9 cellular contexts compared by ENCODE assay signal in the genomic region with DNA sequence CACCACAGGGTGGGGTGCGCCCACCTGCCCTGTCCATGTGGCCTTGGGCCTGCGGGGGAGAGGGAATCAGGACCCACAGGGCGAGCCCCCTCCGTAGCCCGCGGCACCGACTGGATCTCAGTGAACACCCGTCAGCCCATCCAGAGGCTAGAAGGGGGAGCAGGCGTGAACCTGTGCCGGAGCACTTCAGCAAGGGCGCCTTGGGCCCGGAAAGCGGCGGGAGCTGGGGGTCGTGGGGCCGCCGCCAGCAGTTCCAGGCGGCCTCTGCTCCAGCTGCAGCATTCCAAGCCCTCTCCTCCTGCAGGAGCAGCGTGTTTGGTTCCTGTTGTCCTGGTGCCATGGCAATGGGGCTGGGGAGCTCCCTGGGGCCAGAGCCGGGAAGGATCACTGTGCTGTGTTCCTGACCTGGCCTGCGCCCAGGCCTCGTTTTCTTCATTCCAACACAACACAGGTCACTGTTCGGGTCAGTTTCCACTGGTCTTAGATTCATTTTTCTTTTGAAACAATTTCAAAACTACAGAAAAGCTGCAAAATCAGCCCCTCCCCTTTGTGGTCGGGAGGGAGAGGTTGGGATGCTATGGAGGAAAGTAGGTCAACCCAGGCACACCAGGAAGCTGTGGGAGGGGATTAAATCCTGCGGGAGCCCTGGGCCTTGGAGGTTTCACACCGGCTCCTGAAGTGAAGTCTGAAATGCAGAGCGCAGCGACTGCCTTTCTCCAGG. TPM values are rescaled to one million over a fixed set of nuclear protein-coding genes. Genes with fewer than 3 reads are reported as not detected.
DNase-seq lines count a peak whose midpoint lies in the region; ATAC-seq, FAIRE-seq and TF ChIP-seq lines count a peak whose summit lies in the region.
"Had no signal": no experiment of that assay in that cellular context is flagged by ENCODE, and none has a peak within 500 bp of the region (broad histone marks: within the 10 kb centered on the region; RNA-seq: fewer than 3 reads in every experiment).

No MANE protein-coding gene starts in this region.

- H3K36me3 ChIP-seq in testis (ENCODE audit: low read depth, missing control alignments), result no peaks in the 10 kb centered on the region

- intact Hi-C loops in testis (cut with DNase I; ENCODE audit: low total_unique reads), result no loop called here

- H3K9me3 ChIP-seq in testis, result no peaks in the 10 kb centered on the region

- no peak for ATAC-seq in GM21423 (IDR thresholded peaks at IDR 0.05; ENCODE audit: unreplicated experiment)
- no peak for ATAC-seq in HG02588 (IDR thresholded peaks at IDR 0.05; ENCODE audit: unreplicated experiment)

- peak; percentile 86 for DNase-seq in NCI-H226
- DNase-seq in lung microvascular endothelial cell (ENCODE audit: low read depth in 2 of 2), result peak; percentile 94 to 96
- DNase-seq in testis, result peak; percentile 81
- no peak for DNase-seq in CD1c-positive myeloid dendritic cell (ENCODE audit: extremely low spot score)
- no peak for DNase-seq in NCI-H526 treated with DMSO at 0.1 percent for 48 hours (lab: John Stamatoyannopoulos, UW)
- DNase-seq: activated CD8-positive, alpha-beta memory T cell treated with anti-CD3 and anti-CD28 coated beads for 24 hours had no signal

- FAIRE-seq in endometrium (lab: Jason Lieb, UNC), result peak; percentile 90

- 41 to 58% methylated on average over 20 to 25 of the region's 28 CpGs for WGBS in testis, 2 donors

- TF ChIP-seq CTCF in testis (IDR thresholded peaks at IDR 0.05), result no peak

- peaks cover 26% of the 10 kb centered on the region for H3K4me1 ChIP-seq in testis

- no peak overlapping the region for H3K4me3 ChIP-seq in testis

- H3K27me3 ChIP-seq in testis, result no peaks in the 10 kb centered on the region

- no peak overlapping the region for H3K27ac ChIP-seq in testis

- no peak for TF ChIP-seq POLR2A in testis (IDR thresholded peaks at IDR 0.05)

RNA-seq across cellular contexts. Expression of a gene that starts 18.8 kb away (rescaled TPM):
- 16.3 and 19.8 TPM in 2 replicates for total RNA-seq in lung microvascular endothelial cell
- total RNA-seq in testis, result 10 to 100 TPM; 30.8 to 31.9 TPM
- polyA plus RNA-seq in testis (ENCODE audit: insufficient read depth, low read depth, low replicate concordance), result 46.2 TPM

RNA-seq across cellular contexts. Expression of a gene that starts 37.9 kb away (rescaled TPM):
- 0.20 and 0.22 TPM in 2 replicates for total RNA-seq in lung microvascular endothelial cell
- 10 to 100 TPM in 1 of 2 donors, 1 to 10 TPM in 1; 5.6 to 29.5 TPM for total RNA-seq in testis
- 27.4 TPM for polyA plus RNA-seq in testis (ENCODE audit: insufficient read depth, low read depth, low replicate concordance)

Comparison
In these comparisons a context has a peak if more than half of its experiments do, and no peak if none do; other contexts are left out.
1. DNase-seq: peak in NCI-H226 (single experiment), lung microvascular endothelial cell (2 of 2) and testis (single experiment); none in CD1c-positive myeloid dendritic cell (single experiment) and NCI-H526 treated with DMSO at 0.1 percent for 48 hours (single experiment).